ENCODE assay signal across 15 cellular contexts in the genomic region with DNA sequence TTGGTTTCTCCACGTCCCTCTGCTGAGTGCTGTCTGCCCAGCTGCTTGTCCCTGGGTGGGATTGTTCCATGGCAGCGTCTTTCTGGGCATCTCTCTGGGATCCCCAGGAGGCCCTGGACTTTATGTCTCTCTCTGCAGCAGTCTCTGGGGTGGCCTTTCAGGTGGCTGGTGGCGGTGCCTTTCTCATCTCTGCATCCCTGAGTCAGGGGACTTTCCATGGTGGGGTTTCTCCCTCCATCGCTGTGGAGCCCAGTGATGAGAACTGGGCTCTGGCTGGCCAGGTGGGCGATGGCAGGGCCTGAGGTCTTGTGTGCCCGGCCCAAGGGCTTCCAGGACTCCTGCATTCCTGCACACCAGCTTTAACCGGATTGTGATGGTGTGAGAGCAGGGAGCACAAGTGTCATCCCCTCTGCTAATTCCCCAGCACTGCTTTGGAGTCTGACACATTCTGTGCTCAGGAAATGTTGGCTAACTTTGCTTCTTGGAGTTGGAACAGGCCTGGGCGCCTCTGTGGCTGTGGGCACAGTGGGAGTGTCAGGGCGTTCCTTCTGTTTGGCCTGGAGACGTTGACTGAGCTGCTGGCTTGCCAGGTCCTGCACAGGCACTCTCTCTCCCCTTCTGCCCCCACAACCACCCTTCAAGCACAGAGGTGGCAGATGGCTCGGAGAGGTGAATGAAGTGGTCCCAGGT. TPM values are rescaled to one million over a fixed set of nuclear protein-coding genes. Genes with fewer than 3 reads are reported as not detected.
DNase-seq lines count a peak whose midpoint lies in the region; ATAC-seq and TF ChIP-seq lines count a peak whose summit lies in the region.
"Had no signal": no experiment of that assay in that cellular context is flagged by ENCODE, and none has a peak within 500 bp of the region (broad histone marks: within the 10 kb centered on the region; RNA-seq: fewer than 3 reads in every experiment).

No MANE protein-coding gene starts in this region.

- no peak for TF ChIP-seq CTCF in WTC11 (IDR thresholded peaks at IDR 0.05)

- intact Hi-C loops in left colon (cut with DNase I, micrococcal nuclease), result loop anchor here in 1 of 2 donors (10.0 kb wide), 1 partner anchor 488 kb away; a partner anchor contains a TSS

- no peaks in the 10 kb centered on the region for H3K9me3 Mint-ChIP-seq in activated CD8-positive, alpha-beta memory T cell treated with anti-CD3 and anti-CD28 coated beads, Interleukin-2, amount 10 ng/mL, durations not matched to agents 7 days and 5 days (ENCODE audit: low read depth)
- H3K9me3 Mint-ChIP-seq in WTC11, result no peaks in the 10 kb centered on the region
- H3K9me3 Mint-ChIP-seq: activated CD4-positive, alpha-beta memory T cell treated with anti-CD3 and anti-CD28 coated beads, Interleukin-2, amount 10 ng/mL, durations not matched to agents 7 days and 5 days; naive B cell; stimulated activated naive CD8-positive, alpha-beta T cell treated with anti-CD3 and anti-CD28 coated beads, Interleukin-15, Interleukin-2, amounts not matched to agents 100 ng/mL and 50 ng/mL, for 24 hours had no signal

- peaks cover 7% of the 10 kb centered on the region for H3K4me1 Mint-ChIP-seq in activated CD8-positive, alpha-beta memory T cell treated with anti-CD3 and anti-CD28 coated beads, Interleukin-2, amount 10 ng/mL, durations not matched to agents 7 days and 5 days
- peaks cover 11% of the 10 kb centered on the region for H3K4me1 Mint-ChIP-seq in WTC11

- DNase-seq in activated CD8-positive, alpha-beta memory T cell treated with anti-CD3 and anti-CD28 coated beads, Interleukin-2, amount 10 ng/mL, durations not matched to agents 7 days and 5 days, result no peak
- no peak for DNase-seq in activated CD8-positive, alpha-beta memory T cell treated with anti-CD3 and anti-CD28 coated beads, Interleukin-2, amount 50 U/mL, for 48 hours
- DNase-seq in WTC11 (ENCODE audit: low spot score) (no peak), left colon (peak in 1 of 2 donors; percentile 34), ureter (ENCODE audit: low spot score) (peak; percentile 80), NCI-H526 (lab: John Stamatoyannopoulos, UW) (no peak)
- DNase-seq: activated CD4-positive, alpha-beta memory T cell treated with anti-CD3 and anti-CD28 coated beads, Interleukin-2, amount 10 ng/mL, durations not matched to agents 7 days and 5 days; naive B cell; NCI-H187; OCI-M1; SK-N-SH had no signal

- H3K27ac Mint-ChIP-seq in activated CD8-positive, alpha-beta memory T cell treated with anti-CD3 and anti-CD28 coated beads, Interleukin-2, amount 10 ng/mL, durations not matched to agents 7 days and 5 days, result peak overlapping the region; percentile 56
- H3K27ac Mint-ChIP-seq in WTC11, result peak overlapping the region; percentile 63
- H3K27ac Mint-ChIP-seq: activated CD4-positive, alpha-beta memory T cell treated with anti-CD3 and anti-CD28 coated beads, Interleukin-2, amount 10 ng/mL, durations not matched to agents 7 days and 5 days; stimulated activated naive CD8-positive, alpha-beta T cell treated with anti-CD3 and anti-CD28 coated beads, Interleukin-15, Interleukin-2, amounts not matched to agents 100 ng/mL and 50 ng/mL, for 24 hours had no signal

- H3K27me3 Mint-ChIP-seq in activated CD8-positive, alpha-beta memory T cell treated with anti-CD3 and anti-CD28 coated beads, Interleukin-2, amount 10 ng/mL, durations not matched to agents 7 days and 5 days, result no peaks in the 10 kb centered on the region
- no peaks in the 10 kb centered on the region for H3K27me3 Mint-ChIP-seq in WTC11 (ENCODE audit: low read depth)
- H3K27me3 Mint-ChIP-seq: activated CD4-positive, alpha-beta memory T cell treated with anti-CD3 and anti-CD28 coated beads, Interleukin-2, amount 10 ng/mL, durations not matched to agents 7 days and 5 days; stimulated activated naive CD8-positive, alpha-beta T cell treated with anti-CD3 and anti-CD28 coated beads, Interleukin-15, Interleukin-2, amounts not matched to agents 100 ng/mL and 50 ng/mL, for 24 hours had no signal

- no peak for ATAC-seq in activated CD8-positive, alpha-beta memory T cell treated with anti-CD3 and anti-CD28 coated beads, Interleukin-2, amount 10 ng/mL, durations not matched to agents 7 days and 5 days
- ATAC-seq in WTC11, result no peak
- peak; percentile 62 for ATAC-seq in left colon
- ATAC-seq in HG02938 (IDR thresholded peaks at IDR 0.05; ENCODE audit: unreplicated experiment), result no peak
- ATAC-seq in HG02840 (IDR thresholded peaks at IDR 0.05; ENCODE audit: low FRiP score, unreplicated experiment), result no peak
- ATAC-seq: psoas muscle had no signal

- CTCF ChIA-PET in activated CD8-positive, alpha-beta memory T cell treated with anti-CD3 and anti-CD28 coated beads, Interleukin-2, amount 10 ng/mL, durations not matched to agents 7 days and 5 days (lab: Charles Lee), result interaction anchor here (2.1 to 27.0 kb wide), 5 partner anchors 13 to 484 kb away, joined by 4 to 478 read pairs (median 21); a partner anchor contains a TSS
- CTCF ChIA-PET in WTC11 (lab: Charles Lee), result interaction anchor here (1.3 to 4.1 kb wide), 10 partner anchors 13 to 274 kb away, joined by 3 to 146 read pairs (median 14); no protein-coding TSS in a partner anchor

- POLR2A ChIA-PET in WTC11 (lab: Charles Lee), result interaction anchor here (1.2 kb wide), 1 partner anchor 13 kb away, joined by 3 read pairs; no protein-coding TSS in a partner anchor

- no peak overlapping the region for H3K4me3 Mint-ChIP-seq in activated CD8-positive, alpha-beta memory T cell treated with anti-CD3 and anti-CD28 coated beads, Interleukin-2, amount 10 ng/mL, durations not matched to agents 7 days and 5 days
- no peak overlapping the region for H3K4me3 Mint-ChIP-seq in WTC11
- H3K4me3 Mint-ChIP-seq: activated CD4-positive, alpha-beta memory T cell treated with anti-CD3 and anti-CD28 coated beads, Interleukin-2, amount 10 ng/mL, durations not matched to agents 7 days and 5 days; naive B cell; stimulated activated naive CD8-positive, alpha-beta T cell treated with anti-CD3 and anti-CD28 coated beads, Interleukin-15, Interleukin-2, amounts not matched to agents 100 ng/mL and 50 ng/mL, for 24 hours had no signal

- H3K36me3 Mint-ChIP-seq in activated CD8-positive, alpha-beta memory T cell treated with anti-CD3 and anti-CD28 coated beads, Interleukin-2, amount 10 ng/mL, durations not matched to agents 7 days and 5 days, result no peaks in the 10 kb centered on the region
- H3K36me3 Mint-ChIP-seq in WTC11, result peaks cover 23% of the 10 kb centered on the region
- H3K36me3 Mint-ChIP-seq: naive B cell had no signal

TF ChIP-seq in WTC11, 78 proteins besides CTCF, POLR2A, EP300 and RAD21:
- TF ChIP-seq, protein P1, sequence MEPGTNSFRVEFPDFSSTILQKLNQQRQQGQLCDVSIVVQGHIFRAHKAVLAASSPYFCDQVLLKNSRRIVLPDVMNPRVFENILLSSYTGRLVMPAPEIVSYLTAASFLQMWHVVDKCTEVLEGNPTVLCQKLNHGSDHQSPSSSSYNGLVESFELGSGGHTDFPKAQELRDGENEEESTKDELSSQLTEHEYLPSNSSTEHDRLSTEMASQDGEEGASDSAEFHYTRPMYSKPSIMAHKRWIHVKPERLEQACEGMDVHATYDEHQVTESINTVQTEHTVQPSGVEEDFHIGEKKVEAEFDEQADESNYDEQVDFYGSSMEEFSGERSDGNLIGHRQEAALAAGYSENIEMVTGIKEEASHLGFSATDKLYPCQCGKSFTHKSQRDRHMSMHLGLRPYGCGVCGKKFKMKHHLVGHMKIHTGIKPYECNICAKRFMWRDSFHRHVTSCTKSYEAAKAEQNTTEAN (CRISPR knock-in tag; IDR thresholded peaks at IDR 0.05), result no peak
TF ChIP-seq in WTC11: peak in this region for 0.

RNA-seq across cellular contexts. Expression of a gene that starts 27.9 kb away (rescaled TPM):
- total RNA-seq in activated CD8-positive, alpha-beta memory T cell treated with anti-CD3 and anti-CD28 coated beads, Interleukin-2, amount 10 ng/mL, durations not matched to agents 7 days and 5 days, result not detected
- total RNA-seq in WTC11 (2021) (33.8 to 43.1 TPM (median 35.4 TPM) in 3 replicates), left colon (10 to 100 TPM; 35.3 to 44.3 TPM), ureter (33.0 TPM)
- total RNA-seq: activated CD4-positive, alpha-beta memory T cell treated with anti-CD3 and anti-CD28 coated beads, Interleukin-2, amount 10 ng/mL, durations not matched to agents 7 days and 5 days had no signal

Comparison
In these comparisons a context has a peak if more than half of its experiments do, and no peak if none do; other contexts are left out.
1. RNA of a gene that starts 27.9 kb away (total RNA-seq): 35.3 to 44.3 TPM in left colon, 33.8 to 43.1 TPM in WTC11 and 33.0 TPM in ureter (single experiment); not detected in activated CD8-positive, alpha-beta memory T cell treated with anti-CD3 and anti-CD28 coated beads, Interleukin-2, amount 10 ng/mL, durations not matched to agents 7 days and 5 days; every median in the first group is over 10 times any median in the second.